16 cellular contexts compared by ENCODE assay signal in the genomic region with DNA sequence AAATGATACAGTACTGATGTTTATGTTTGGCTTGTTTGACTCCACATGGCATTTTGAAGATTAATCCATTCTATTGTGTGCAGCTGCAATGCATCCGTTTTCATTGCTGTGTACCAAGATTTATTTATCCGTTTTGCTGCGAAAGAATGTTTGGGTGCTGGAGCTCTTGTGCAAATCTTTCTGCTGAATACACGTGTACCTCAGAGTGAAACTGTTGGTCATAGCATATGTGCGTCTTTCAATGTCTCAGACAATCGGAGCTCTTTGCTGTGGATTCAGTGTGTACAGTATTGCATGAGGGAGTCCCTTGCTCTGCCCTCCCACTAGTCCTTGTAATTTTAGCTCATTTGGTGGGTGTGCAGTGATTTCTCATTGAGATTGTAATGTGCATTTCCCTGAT.
"Had no signal": no experiment of that assay in that cellular context is flagged by ENCODE, and none has a peak within 500 bp of the region (broad histone marks: within the 10 kb centered on the region; RNA-seq: fewer than 3 reads in every experiment).

No MANE protein-coding gene starts in this region.

- H3K4me1 ChIP-seq: adrenal gland, colonic mucosa, gastrocnemius medialis, heart left ventricle, lower lobe of right lung, sigmoid colon, upper lobe of right lung had no signal

- H3K27ac ChIP-seq: adrenal gland, colonic mucosa, gastrocnemius medialis, heart left ventricle, lower lobe of right lung, sigmoid colon, testis, upper lobe of right lung had no signal

- DNase-seq: activated naive CD4-positive, alpha-beta T cell treated with anti-CD3 and anti-CD28 coated beads, Interleukin-2, amount 10 ng/mL, durations not matched to agents 7 days and 5 days; activated T-cell treated with anti-CD3 and anti-CD28 coated beads, Interleukin-2, amount 50 U/mL, for 24 hours; caudate nucleus; colonic mucosa; gastrocnemius medialis; immature natural killer cell; left cardiac atrium; lower lobe of right lung; midbrain; sigmoid colon; spleen; testis; upper lobe of right lung had no signal

- H3K4me3 ChIP-seq: adrenal gland, colonic mucosa, gastrocnemius medialis, heart left ventricle, lower lobe of right lung, sigmoid colon, spleen, testis, upper lobe of right lung had no signal

- ATAC-seq: esophagus mucosa, gastrocnemius medialis, heart left ventricle, left cardiac atrium, lower lobe of right lung, upper lobe of right lung had no signal

- H3K9me3 ChIP-seq: adrenal gland, colonic mucosa, gastrocnemius medialis, lower lobe of right lung, sigmoid colon, testis, upper lobe of right lung had no signal

- H3K27me3 ChIP-seq: adrenal gland, colonic mucosa, gastrocnemius medialis, sigmoid colon, spleen, testis, upper lobe of right lung had no signal

- H3K36me3 ChIP-seq: adrenal gland, colonic mucosa, gastrocnemius medialis, heart left ventricle, lower lobe of right lung, sigmoid colon, spleen, upper lobe of right lung had no signal
